In genomic region chr3:56911363-56911762, GRCh38 we compare ENCODE assay signal across 20 cellular contexts.
DNase-seq lines count a peak whose midpoint lies in the region; ATAC-seq, FAIRE-seq and TF ChIP-seq lines count a peak whose summit lies in the region.
"Had no signal": no experiment of that assay in that cellular context is flagged by ENCODE, and none has a peak within 500 bp of the region (broad histone marks: within the 10 kb centered on the region; RNA-seq: fewer than 3 reads in every experiment).

No MANE protein-coding gene starts in this region.

- dilution Hi-C loops in endothelial cell of umbilical vein (cut with MboI; ENCODE audit: extremely low pct_ligation_motif_present, low sequenced_read_pairs), result no loop called here

- H3K36me3 ChIP-seq in endothelial cell of umbilical vein (ENCODE audit: control insufficient read depth in 2 of 2, extremely low read depth in 1 of 2, insufficient read depth in 2 of 2, low read length in 2 of 2), result no peaks in the 10 kb centered on the region
- H3K36me3 ChIP-seq: BLaER1 had no signal

- TF ChIP-seq POLR2A in H54 (IDR thresholded peaks at IDR 0.05; ENCODE audit: low read depth, low read length) (no peak), endothelial cell of umbilical vein (IDR thresholded peaks at IDR 0.05; ENCODE audit: low read depth, low read length) (no peak)

- CTCF ChIA-PET in endothelial cell of umbilical vein (lab: Charles Lee), result interaction anchor here (0.8 to 2.0 kb wide), 10 partner anchors 9 to 236 kb away, joined by 3 to 7 read pairs (median 4); no protein-coding TSS in a partner anchor

- H3K4me1 ChIP-seq in endothelial cell of umbilical vein (ENCODE audit: control insufficient read depth, extremely low read depth, insufficient read depth, low read length), result peaks cover 10% of the 10 kb centered on the region

- POLR2A ChIA-PET in endothelial cell of umbilical vein (lab: Charles Lee), result no interaction called here

- no peak for DNase-seq in H54 (ENCODE audit: insufficient read length, low spot score)
- peak; percentile 7 for DNase-seq in LHCN-M2 (ENCODE audit: low read depth)
- peak; percentile 54 for DNase-seq in endothelial cell of umbilical vein (ENCODE audit: low read depth, low spot score)
- peak; percentile 22 to 54 for DNase-seq in lung microvascular endothelial cell (ENCODE audit: low read depth in 2 of 2)
- DNase-seq in 8988T, result no peak
- DNase-seq: ACHN; CD8-positive, alpha-beta T cell; KG1; NCI-H1417; NCI-H1694 treated with DMSO at 0.1 percent for 48 hours; NCI-H2081 treated with DMSO at 0.1 percent for 48 hours; NCI-H446; NCI-H526 had no signal

- H3K9me1 ChIP-seq in endothelial cell of umbilical vein (replicated peaks; ENCODE audit: control insufficient read depth, extremely low read depth, insufficient read depth, low read length), result no peaks in the 10 kb centered on the region

- peak overlapping the region; percentile 78 for H2AFZ ChIP-seq in endothelial cell of umbilical vein (ENCODE audit: low read depth, low read length)
- H2AFZ ChIP-seq: GM23338 had no signal

- peak overlapping the region; percentile 16 for H3K4me2 ChIP-seq in endothelial cell of umbilical vein (ENCODE audit: insufficient read depth, low read length)
- H3K4me2 ChIP-seq: BLaER1, GM23338 had no signal

- ATAC-seq in HG03108 (IDR thresholded peaks at IDR 0.05; ENCODE audit: unreplicated experiment) (no peak), HG02588 (IDR thresholded peaks at IDR 0.05; ENCODE audit: unreplicated experiment) (no peak), GM21423 (IDR thresholded peaks at IDR 0.05; ENCODE audit: unreplicated experiment) (no peak)
- ATAC-seq: CD8-positive, alpha-beta T cell; GM23338 had no signal

- BruUV-seq in endothelial cell of umbilical vein (replicated peaks; lab: Mats Ljungman, UMichigan), result no TSS peak

- H3K4me3 ChIP-seq in endothelial cell of umbilical vein (replicated peaks in 1 of 3; ENCODE audit: insufficient read depth in 1 of 3, low read depth in 1 of 3, low read length in 3 of 3), result no peak overlapping the region
- H3K4me3 ChIP-seq: BLaER1, GM23338 had no signal

- no peak overlapping the region for H3K9ac ChIP-seq in endothelial cell of umbilical vein (replicated peaks; ENCODE audit: extremely low read depth, insufficient read depth, low read length)
- H3K9ac ChIP-seq: BLaER1 had no signal

- FAIRE-seq in H54 (lab: Jason Lieb, UNC) (peak; percentile 33), endothelial cell of umbilical vein (lab: Jason Lieb, UNC) (peak; percentile 65)
- FAIRE-seq: GM18507 had no signal

- peak overlapping the region; percentile 7 for H3K27ac ChIP-seq in endothelial cell of umbilical vein (ENCODE audit: insufficient read depth, low read depth, low read length)
- H3K27ac ChIP-seq: BLaER1, HL-60 had no signal

- H3K9me3 ChIP-seq in endothelial cell of umbilical vein (replicated peaks; ENCODE audit: control insufficient read depth, insufficient read depth, low read length), result no peaks in the 10 kb centered on the region
- H3K9me3 ChIP-seq: BLaER1 had no signal

- no peaks in the 10 kb centered on the region for H4K20me1 ChIP-seq in endothelial cell of umbilical vein (replicated peaks; ENCODE audit: control insufficient read depth, extremely low read depth, insufficient read depth, low read length)
- H4K20me1 ChIP-seq: BLaER1 had no signal

- H3K79me2 ChIP-seq in endothelial cell of umbilical vein (ENCODE audit: control insufficient read depth, insufficient read depth, low read length), result no peaks in the 10 kb centered on the region

- no peaks in the 10 kb centered on the region for H3K27me3 ChIP-seq in endothelial cell of umbilical vein (ENCODE audit: control insufficient read depth in 2 of 2, insufficient read depth in 2 of 2, low read length in 2 of 2)
- H3K27me3 ChIP-seq: BLaER1 had no signal

- TF ChIP-seq CTCF in endothelial cell of umbilical vein (IDR thresholded peaks at IDR 0.05; ENCODE audit: extremely low read depth in 1 of 2, insufficient read depth in 1 of 2, low read depth in 1 of 2, low read length in 2 of 2), result no peak

- intact Hi-C loops in endothelial cell of umbilical vein (cut with micrococcal nuclease), result no loop called here

TF ChIP-seq in endothelial cell of umbilical vein, 7 proteins besides CTCF, POLR2A, EP300 and RAD21:
- TF ChIP-seq FOS (IDR thresholded peaks at IDR 0.05; ENCODE audit: borderline replicate concordance, insufficient read depth, low read length) (peak; percentile 44), MYC (IDR thresholded peaks at IDR 0.05; ENCODE audit: low read depth, low read length) (no peak)
TF ChIP-seq in endothelial cell of umbilical vein: peak in this region for 1.

Comparison
In these comparisons a context has a peak if more than half of its experiments do, and no peak if none do; other contexts are left out.
1. DNase-seq: peak in LHCN-M2 (single experiment), endothelial cell of umbilical vein (single experiment) and lung microvascular endothelial cell (2 of 2); none in H54 (single experiment) and 8988T (single experiment).